In genomic region chr11:1029686-1030085, GRCh38 we compare ENCODE assay signal across 28 cellular contexts. TPM values are rescaled to one million over a fixed set of nuclear protein-coding genes. Genes with fewer than 3 reads are reported as not detected.
DNase-seq lines count a peak whose midpoint lies in the region; ATAC-seq, FAIRE-seq and TF ChIP-seq lines count a peak whose summit lies in the region.
"Had no signal": no experiment of that assay in that cellular context is flagged by ENCODE, and none has a peak within 500 bp of the region (broad histone marks: within the 10 kb centered on the region; RNA-seq: fewer than 3 reads in every experiment).

No MANE protein-coding gene starts in this region.

- no peak overlapping the region for H3K4me3 ChIP-seq in HepG2 (replicated peaks in 1 of 3; ENCODE audit: insufficient read depth in 1 of 3, low read depth in 2 of 3, low read length in 3 of 3)
- no peak overlapping the region for H3K4me3 ChIP-seq in right lobe of liver
- H3K4me3 ChIP-seq in Karpas-422 (ENCODE audit: low read length): no peak overlapping the region
- no peak overlapping the region for H3K4me3 ChIP-seq in H1 (ENCODE audit: extremely low read depth in 1 of 4, insufficient read depth in 2 of 4, low read depth in 3 of 4, low read length in 4 of 4)
- H3K4me3 ChIP-seq in lower leg skin (ENCODE audit: low read depth, poor library complexity, severe bottlenecking): no peak overlapping the region
- H3K4me3 ChIP-seq in ascending aorta: no peak overlapping the region
- H3K4me3 ChIP-seq: BLaER1, PC-9 had no signal

- H3K14ac ChIP-seq in H1 (ENCODE audit: insufficient read length): no peak overlapping the region

- intact Hi-C loops in HepG2 (cut with micrococcal nuclease; ENCODE audit: unreplicated experiment) (no loop called here), right lobe of liver (cut with DNase I) (no loop called here), lower leg skin (cut with DNase I; ENCODE audit: low total_unique reads) (no loop called here), ascending aorta (cut with DNase I) (no loop called here)

- no peak overlapping the region for H3K18ac ChIP-seq in H1 (ENCODE audit: extremely low read depth, low read length)

- CTCF ChIA-PET in HepG2 (lab: Yijun Ruan, JAX; ENCODE audit: low intra/inter-chr PET ratio, low total read pairs) (no interaction called here), H1 (lab: Charles Lee; ENCODE audit: partially characterized antibody) (interaction anchor here (0.6 to 1.3 kb wide), 5 partner anchors 9 to 566 kb away, joined by 3 to 5 read pairs (median 3); no protein-coding TSS in a partner anchor)

- 48% methylated on average over 7 of the region's 18 CpGs for WGBS in HepG2 (ENCODE audit: low lambda C conversion rate)
- 33% methylated on average over 2 of the region's 18 CpGs for WGBS in right lobe of liver (ENCODE audit: insufficient coverage, low coverage, low lambda C conversion rate, missing lambda C conversion rate)
- WGBS in H1 (ENCODE audit: extremely low coverage in 1 of 2, insufficient coverage in 1 of 2, insufficient read length in 1 of 2, insufficient replicate concordance in 2 of 2, low coverage in 1 of 2, low lambda C conversion rate in 2 of 2, missing lambda C conversion rate in 1 of 2), 2 experiments: 93% methylated on average over 17 of the region's 18 CpGs; no CpG with 5 or more reads in 1 of the 2 experiments
- WGBS in lower leg skin, 2 donors: 27 to 43% methylated on average over 1 to 9 of the region's 18 CpGs

- H3K9me2 ChIP-seq in Karpas-422 (replicated peaks; ENCODE audit: insufficient read depth, low read length): no peaks in the 10 kb centered on the region
- H3K9me2 ChIP-seq: SK-N-SH had no signal

- no peak overlapping the region for H3K23ac ChIP-seq in H1 (ENCODE audit: insufficient read length)

- no peak overlapping the region for H2AK5ac ChIP-seq in H1 (ENCODE audit: low read depth, low read length)

- ATAC-seq in HepG2: peak; percentile 13
- ATAC-seq in right lobe of liver: no peak

- H4K91ac ChIP-seq in H1 (replicated peaks; ENCODE audit: insufficient read length, low read length): no peak overlapping the region

- no peak overlapping the region for H2BK12ac ChIP-seq in H1 (ENCODE audit: low read depth, low read length)

- FAIRE-seq in HepG2 (lab: Jason Lieb, UNC): no peak
- FAIRE-seq in H1 (lab: Jason Lieb, UNC): no peak
- FAIRE-seq: GM19239 had no signal

- H4K20me1 ChIP-seq in HepG2 (ENCODE audit: insufficient read depth, low read length): no peaks in the 10 kb centered on the region
- peaks cover 6% of the 10 kb centered on the region; the same call in 1 of the 2 replicates for H4K20me1 ChIP-seq in Karpas-422 (ENCODE audit: insufficient read depth, low read depth, low read length)
- H4K20me1 ChIP-seq in H1 (replicated peaks in 1 of 2; ENCODE audit: control insufficient read depth in 1 of 2, insufficient read depth in 2 of 2, low read length in 2 of 2): peaks cover 0 to 9% of the 10 kb centered on the region in 2 experiments

- H3K36me3 ChIP-seq in HepG2 (replicated peaks in 1 of 2; ENCODE audit: control insufficient read depth in 1 of 2, insufficient read depth in 2 of 2, low read length in 2 of 2) (no peaks in the 10 kb centered on the region), right lobe of liver (no peaks in the 10 kb centered on the region), Karpas-422 (ENCODE audit: insufficient read depth, low read length) (no peaks in the 10 kb centered on the region), H1 (ENCODE audit: control insufficient read depth in 2 of 4, insufficient read depth in 4 of 4, low read length in 3 of 4) (no peaks in the 10 kb centered on the region), ascending aorta (no peaks in the 10 kb centered on the region)

- H3K4ac ChIP-seq in H1 (replicated peaks; ENCODE audit: insufficient read length, low read depth, low read length): no peak overlapping the region

- H2AFZ ChIP-seq in HepG2 (ENCODE audit: low read length) (no peak overlapping the region), Karpas-422 (ENCODE audit: low read length) (no peak overlapping the region), H1 (ENCODE audit: low read length) (no peak overlapping the region)
- H2AFZ ChIP-seq: PC-9 had no signal

- TF ChIP-seq RAD21 in HepG2 (CRISPR knock-in tag; IDR thresholded peaks at IDR 0.05): no peak
- TF ChIP-seq RAD21 in H1 (IDR thresholded peaks at IDR 0.05 in 1 of 2, conservative IDR thresholded peaks at IDR 0.05 in 1 of 2; ENCODE audit: low read depth in 2 of 2, low read length in 2 of 2): peak; percentile 11 to 33; a peak in 3 of 4 replicates

- peaks cover 7% of the 10 kb centered on the region for H3K23me2 ChIP-seq in H1 (ENCODE audit: low read depth, low read length)

- in situ Hi-C loops in HepG2 (cut with HindIII; ENCODE audit: extremely low pct_ligation_motif_present, low pct_unique_long_range_greater_than_20kb): no loop called here

- H4K5ac ChIP-seq in H1 (ENCODE audit: insufficient read length, low read depth, low read length): no peak overlapping the region

- H3K9me3 ChIP-seq in HepG2 (ENCODE audit: low read length): no peaks in the 10 kb centered on the region
- H3K9me3 ChIP-seq in right lobe of liver: no peaks in the 10 kb centered on the region
- no peaks in the 10 kb centered on the region for H3K9me3 ChIP-seq in Karpas-422 (ENCODE audit: low read length)
- H3K9me3 ChIP-seq in H1 (ENCODE audit: insufficient read depth in 2 of 2, low read depth in 1 of 2, low read length in 1 of 2): no peaks in the 10 kb centered on the region
- no peaks in the 10 kb centered on the region for H3K9me3 ChIP-seq in ascending aorta
- H3K9me3 ChIP-seq: BLaER1, Caco-2, SK-N-SH had no signal

- no peak overlapping the region for H3K56ac ChIP-seq in H1 (replicated peaks; ENCODE audit: insufficient read length, low read depth, low read length)

- TF ChIP-seq CTCF in HepG2 (CRISPR knock-in tag; IDR thresholded peaks at IDR 0.05) (peak; percentile 21; the same call in 1 of the 2 replicates), right lobe of liver (IDR thresholded peaks at IDR 0.05) (no peak), H1 (IDR thresholded peaks at IDR 0.05; ENCODE audit: control extremely low read depth in 1 of 3, insufficient read depth in 1 of 3, low read depth in 1 of 3, low read length in 3 of 3) (peak in 1 of 3 experiments; percentile 9; a peak in 1 of 4 replicates), lower leg skin (IDR thresholded peaks at IDR 0.05) (no peak), ascending aorta (IDR thresholded peaks at IDR 0.05) (no peak)

- H3K27ac ChIP-seq in HepG2 (ENCODE audit: extremely low read length, insufficient read depth, low read length): no peak overlapping the region
- no peak overlapping the region for H3K27ac ChIP-seq in right lobe of liver
- H3K27ac ChIP-seq in Karpas-422 (ENCODE audit: low read length): no peak overlapping the region
- H3K27ac ChIP-seq in H1 (ENCODE audit: low read depth, low read length): no peak overlapping the region
- no peak overlapping the region for H3K27ac ChIP-seq in ascending aorta
- H3K27ac ChIP-seq: BLaER1, KMS-11, PC-9 had no signal

- H3K4me2 ChIP-seq in HepG2 (ENCODE audit: low read depth, low read length) (no peak overlapping the region), Karpas-422 (ENCODE audit: low read depth, low read length, poor library complexity, severe bottlenecking) (no peak overlapping the region), H1 (ENCODE audit: insufficient read depth in 1 of 2, low read depth in 2 of 2, low read length in 2 of 2) (no peak overlapping the region)
- H3K4me2 ChIP-seq: BLaER1, KMS-11, PC-9, SK-N-SH had no signal

- H4K8ac ChIP-seq in H1 (ENCODE audit: extremely low read depth, insufficient read depth, low read length): no peak overlapping the region

- TF ChIP-seq EP300 in HepG2 (IDR thresholded peaks at IDR 0.05; ENCODE audit: low read depth in 2 of 2, low read length in 2 of 2) (no peak), HepG2 (CRISPR knock-in tag; IDR thresholded peaks at IDR 0.05; ENCODE audit: borderline replicate concordance) (no peak), H1 (IDR thresholded peaks at IDR 0.05; ENCODE audit: borderline replicate concordance in 1 of 2, low read depth in 2 of 2, low read length in 2 of 2) (no peak)

- no TSS peak for BruUV-seq in HepG2 (replicated peaks; lab: Mats Ljungman, UMichigan)

- no peak overlapping the region for H3K9ac ChIP-seq in HepG2 (ENCODE audit: insufficient read depth, low read depth, low read length)
- no peak overlapping the region for H3K9ac ChIP-seq in Karpas-422 (ENCODE audit: low read length)
- no peak overlapping the region for H3K9ac ChIP-seq in H1 (replicated peaks in 1 of 4; ENCODE audit: extremely low read depth in 1 of 4, low read depth in 3 of 4, low read length in 3 of 4)
- H3K9ac ChIP-seq: BLaER1, KMS-11, SK-N-SH had no signal

- H2BK120ac ChIP-seq in H1 (replicated peaks; ENCODE audit: low read depth, low read length): no peak overlapping the region

- H3K27me3 ChIP-seq in HepG2 (ENCODE audit: control insufficient read depth in 1 of 2, insufficient read depth in 2 of 2, low read length in 2 of 2) (peaks cover 23 to 50% of the 10 kb centered on the region in 2 experiments; a peak in 4 of 5 replicates), right lobe of liver (no peaks in the 10 kb centered on the region), Karpas-422 (ENCODE audit: low read length) (no peaks in the 10 kb centered on the region), H1 (replicated peaks in 1 of 4; ENCODE audit: control insufficient read depth in 3 of 4, extremely low read depth in 1 of 4, insufficient read depth in 3 of 4, low read length in 3 of 4) (no peaks in the 10 kb centered on the region), ascending aorta (no peaks in the 10 kb centered on the region)
- H3K27me3 ChIP-seq: BLaER1 had no signal

- no peak for DNase-seq in HepG2 (ENCODE audit: low spot score)
- DNase-seq in right lobe of liver: no peak
- DNase-seq in Karpas-422: peak; percentile 44
- no peak for DNase-seq in H1 (ENCODE audit: low read depth in 1 of 2, low spot score in 2 of 2)
- no peak for DNase-seq in lower leg skin (ENCODE audit: low spot score in 2 of 2)
- no peak for DNase-seq in ascending aorta (ENCODE audit: low spot score in 2 of 2)
- DNase-seq in germinal center (ENCODE audit: low spot score): no peak
- DNase-seq: Caco-2; CD4-positive, alpha-beta T cell; DMS153; EL; GF-D8; H9; HFFc6; IMR-90; NCI-H1417; NCI-H1694 treated with DMSO at 0.1 percent for 48 hours; NCI-H2081 treated with DMSO at 0.1 percent for 48 hours; NCI-H69; PC-9; SIG-M5; SK-N-SH; T-helper 2 cell had no signal

- H3K79me1 ChIP-seq in H1 (ENCODE audit: low read depth, low read length): peaks cover 4% of the 10 kb centered on the region; the same call in 1 of the 2 replicates

- no peak overlapping the region for H2BK15ac ChIP-seq in H1 (ENCODE audit: low read length)

- H3K4me1 ChIP-seq in HepG2 (ENCODE audit: insufficient read depth, low read length) (peaks cover 7% of the 10 kb centered on the region; the same call in 1 of the 2 replicates), right lobe of liver (no peaks in the 10 kb centered on the region), Karpas-422 (ENCODE audit: low read length) (no peaks in the 10 kb centered on the region), H1 (replicated peaks in 1 of 4; ENCODE audit: control insufficient read depth in 3 of 4, insufficient read depth in 4 of 4, low read length in 3 of 4) (0 out of 7 replicates have a peak, but pooled peaks cover 0 to 2% (median 0%) of the 10 kb centered on the region in 4 experiments), ascending aorta (peaks cover 6% of the 10 kb centered on the region in 2 donors)
- H3K4me1 ChIP-seq: Caco-2 had no signal

- H2BK5ac ChIP-seq in H1 (ENCODE audit: low read depth, low read length): no peak overlapping the region

- POLR2A ChIA-PET in HepG2 (lab: Yijun Ruan, JAX) (no interaction called here), H1 (lab: Charles Lee; ENCODE audit: partially characterized antibody) (interaction anchor here (1.0 to 2.5 kb wide), 5 partner anchors 11 to 85 kb away, joined by 3 to 12 read pairs (median 4); no protein-coding TSS in a partner anchor)

- no peak overlapping the region for H2BK20ac ChIP-seq in H1 (ENCODE audit: low read length)

- H3K79me2 ChIP-seq in HepG2 (ENCODE audit: insufficient read depth, low read length): no peaks in the 10 kb centered on the region
- no peaks in the 10 kb centered on the region for H3K79me2 ChIP-seq in Karpas-422 (ENCODE audit: low read length)
- no peaks in the 10 kb centered on the region for H3K79me2 ChIP-seq in H1 (ENCODE audit: control insufficient read depth in 1 of 2, insufficient read depth in 2 of 2, low read length in 2 of 2)

- TF ChIP-seq POLR2A in HepG2 (IDR thresholded peaks at IDR 0.05; ENCODE audit: insufficient read depth in 1 of 2, low read depth in 2 of 2, low read length in 2 of 2): no peak
- no peak for TF ChIP-seq POLR2A in right lobe of liver (IDR thresholded peaks at IDR 0.05)
- no peak for TF ChIP-seq POLR2A in H1 (IDR thresholded peaks at IDR 0.05; ENCODE audit: control extremely low read depth in 1 of 2, low read depth in 2 of 2, low read length in 2 of 2)
- TF ChIP-seq POLR2A in lower leg skin (IDR thresholded peaks at IDR 0.05): no peak

RNA-seq across cellular contexts. Expression of gene MUC6, which starts 6.8 kb away (rescaled TPM):
- not detected in 2 replicates for total RNA-seq in HepG2 (2016; rRNA removed; fragmentation: Illumina TruSeq; extraction: Trizol)
- total RNA-seq in HepG2 (2016; cell fraction: cytosol; rRNA removed; fragmentation: Illumina TruSeq; extraction: Trizol; ENCODE audit: low read depth): not detected in 2 replicates
- total RNA-seq in HepG2 (2016; cell fraction: insoluble cytoplasmic fraction; rRNA removed; fragmentation: Illumina TruSeq; extraction: Trizol): not detected in 2 replicates
- total RNA-seq in HepG2 (2016; cell fraction: membrane; rRNA removed; fragmentation: Illumina TruSeq; extraction: Trizol): not detected in 2 replicates
- total RNA-seq in HepG2 (2016; cell fraction: nucleus; rRNA removed; fragmentation: Illumina TruSeq; extraction: Trizol): not detected in 2 replicates
- polyA plus RNA-seq in HepG2 (2011; rRNA removed): not detected in 2 replicates
- polyA plus RNA-seq in HepG2 (2011; cell fraction: cytosol; rRNA removed): not detected in 2 replicates
- polyA plus RNA-seq in HepG2 (2011; cell fraction: nucleus; rRNA removed): not detected in 2 replicates
- polyA plus RNA-seq in HepG2 (2012): 0.03 and 0.08 TPM in 2 replicates
- not detected in 2 replicates for polyA plus RNA-seq in HepG2 (2016; cell fraction: cytosol; fragmentation: Illumina TruSeq; extraction: Trizol; ENCODE audit: low read depth)
- not detected in 2 replicates for polyA plus RNA-seq in HepG2 (2016; cell fraction: insoluble cytoplasmic fraction; fragmentation: Illumina TruSeq; extraction: Trizol; ENCODE audit: low read depth)
- polyA plus RNA-seq in HepG2 (2016; cell fraction: membrane; fragmentation: Illumina TruSeq; extraction: Trizol; ENCODE audit: low read depth): not detected in 2 replicates
- not detected in 2 replicates for polyA plus RNA-seq in HepG2 (2016; cell fraction: nucleus; fragmentation: Illumina TruSeq; extraction: Trizol; ENCODE audit: insufficient read depth, low read depth)
- not detected in 2 replicates for polyA minus RNA-seq in HepG2 (2011; rRNA and poly(A)+ RNA removed; ENCODE audit: low replicate concordance)
- polyA minus RNA-seq in HepG2 (2011; cell fraction: cytosol; rRNA and poly(A)+ RNA removed): not detected in 2 replicates
- polyA minus RNA-seq in HepG2 (2011; cell fraction: nucleus; rRNA and poly(A)+ RNA removed): not detected in 2 replicates
- total RNA-seq in right lobe of liver: 1 to 10 TPM in 2 of 6 experiments, under 1 TPM in 4; 0.31 to 2.1 (median 0.72) TPM
- total RNA-seq in Karpas-422 (2014; rRNA removed; shearing (Covaris generic); ENCODE audit: low replicate concordance): not detected in 2 replicates
- total RNA-seq in H1 (2021; fragmentation: NEBNext Ultra II Directional; extraction: Animal tissue kit (Norgen Biotek cat#: 25700)): not detected in 2 replicates
- polyA plus RNA-seq in H1 (2011; rRNA removed): 0.09 TPM in 1 of 2 replicates, not detected in the other
- not detected for polyA plus RNA-seq in H1 (2011; cell fraction: cytosol; rRNA removed)
- polyA plus RNA-seq in H1 (2011; cell fraction: nucleus; rRNA removed): not detected
- polyA plus RNA-seq in H1 (2012, experiment 1 of 2): 0.24 to 1.1 TPM (median 0.29 TPM) in 4 replicates
- polyA plus RNA-seq in H1 (2012, experiment 2 of 2): 0.03 TPM
- under 0.01 TPM for polyA plus RNA-seq in H1 (2013, experiment 1 of 2)
- not detected for polyA plus RNA-seq in H1 (2013, experiment 2 of 2)
- not detected in 2 replicates for polyA minus RNA-seq in H1 (2011; rRNA and poly(A)+ RNA removed)
- polyA minus RNA-seq in H1 (2011; cell fraction: cytosol; rRNA and poly(A)+ RNA removed): not detected
- polyA minus RNA-seq in H1 (2011; cell fraction: nucleus; rRNA and poly(A)+ RNA removed): not detected
- not detected for total RNA-seq in lower leg skin
- not detected for total RNA-seq in ascending aorta
- total RNA-seq: Caco-2; CD4-positive, alpha-beta T cell; H9; HFFc6; HT1080; IMR-90; NCI-H460 had no signal
- polyA plus RNA-seq: IMR-90, SK-N-SH had no signal

RNA-seq across cellular contexts. Expression of gene MUC2, which starts 45.0 kb away (rescaled TPM):
- total RNA-seq in HepG2 (2016; rRNA removed; fragmentation: Illumina TruSeq; extraction: Trizol) (not detected in 2 replicates), right lobe of liver (under 1 TPM in 1 of 6 experiments, not detected in 5; 0.04 TPM), lower leg skin (under 1 TPM in 1 of 4 donors, not detected in 3; 0.02 TPM), ascending aorta (0.11 TPM)
- total RNA-seq in HepG2 (2016; cell fraction: cytosol; rRNA removed; fragmentation: Illumina TruSeq; extraction: Trizol; ENCODE audit: low read depth): not detected in 2 replicates
- not detected in 2 replicates for total RNA-seq in HepG2 (2016; cell fraction: insoluble cytoplasmic fraction; rRNA removed; fragmentation: Illumina TruSeq; extraction: Trizol)
- total RNA-seq in HepG2 (2016; cell fraction: membrane; rRNA removed; fragmentation: Illumina TruSeq; extraction: Trizol): not detected in 2 replicates
- total RNA-seq in HepG2 (2016; cell fraction: nucleus; rRNA removed; fragmentation: Illumina TruSeq; extraction: Trizol): not detected in 2 replicates
- polyA plus RNA-seq in HepG2 (2011; rRNA removed) (under 0.01 TPM in 1 of 2 replicates, not detected in the other), H1 (2011; rRNA removed) (not detected in 2 replicates)
- polyA plus RNA-seq in HepG2 (2011; cell fraction: cytosol; rRNA removed): not detected in 2 replicates
- under 0.01 and 0.02 TPM in 2 replicates for polyA plus RNA-seq in HepG2 (2011; cell fraction: nucleus; rRNA removed)
- not detected in 2 replicates for polyA plus RNA-seq in HepG2 (2012)
- polyA plus RNA-seq in HepG2 (2016; cell fraction: cytosol; fragmentation: Illumina TruSeq; extraction: Trizol; ENCODE audit: low read depth): not detected in 2 replicates
- not detected in 2 replicates for polyA plus RNA-seq in HepG2 (2016; cell fraction: insoluble cytoplasmic fraction; fragmentation: Illumina TruSeq; extraction: Trizol; ENCODE audit: low read depth)
- polyA plus RNA-seq in HepG2 (2016; cell fraction: membrane; fragmentation: Illumina TruSeq; extraction: Trizol; ENCODE audit: low read depth): not detected in 2 replicates
- polyA plus RNA-seq in HepG2 (2016; cell fraction: nucleus; fragmentation: Illumina TruSeq; extraction: Trizol; ENCODE audit: insufficient read depth, low read depth): not detected in 2 replicates
- polyA minus RNA-seq in HepG2 (2011; rRNA and poly(A)+ RNA removed; ENCODE audit: low replicate concordance): 0.22 TPM in 1 of 2 replicates, not detected in the other
- not detected in 2 replicates for polyA minus RNA-seq in HepG2 (2011; cell fraction: cytosol; rRNA and poly(A)+ RNA removed)
- not detected in 2 replicates for polyA minus RNA-seq in HepG2 (2011; cell fraction: nucleus; rRNA and poly(A)+ RNA removed)
- total RNA-seq in Karpas-422 (2014; rRNA removed; shearing (Covaris generic); ENCODE audit: low replicate concordance): not detected in 2 replicates
- not detected in 2 replicates for total RNA-seq in H1 (2021; fragmentation: NEBNext Ultra II Directional; extraction: Animal tissue kit (Norgen Biotek cat#: 25700))
- not detected for polyA plus RNA-seq in H1 (2011; cell fraction: cytosol; rRNA removed)
- not detected for polyA plus RNA-seq in H1 (2011; cell fraction: nucleus; rRNA removed)
- polyA plus RNA-seq in H1 (2012, experiment 1 of 2): 0.01 to 0.04 TPM in 2 of 4 replicates, not detected in the others
- not detected for polyA plus RNA-seq in H1 (2012, experiment 2 of 2)
- 0.02 TPM for polyA plus RNA-seq in H1 (2013, experiment 1 of 2)
- under 0.01 TPM for polyA plus RNA-seq in H1 (2013, experiment 2 of 2)
- not detected in 2 replicates for polyA minus RNA-seq in H1 (2011; rRNA and poly(A)+ RNA removed)
- not detected for polyA minus RNA-seq in H1 (2011; cell fraction: cytosol; rRNA and poly(A)+ RNA removed)
- not detected for polyA minus RNA-seq in H1 (2011; cell fraction: nucleus; rRNA and poly(A)+ RNA removed)
- total RNA-seq: CD4-positive, alpha-beta T cell; H9; HT1080; IMR-90; NCI-H460 had no signal
- polyA plus RNA-seq: IMR-90, SK-N-SH had no signal

Comparison
In these comparisons a context has a peak if more than half of its experiments do, and no peak if none do; other contexts are left out.
1. Of the 41 proteins assayed by ChIP-seq in both HepG2 and H1: peak only in HepG2: none; only in H1: RAD21; in both: none; in neither: 39; mixed calls (peak in some experiments, not most) for 1.